ENCODE assay signal across 25 cellular contexts in genomic region chr1:3463013-3463385, GRCh38. TPM values are rescaled to one million over a fixed set of nuclear protein-coding genes. Genes with fewer than 3 reads are reported as not detected.
"Had no signal": no experiment of that assay in that cellular context is flagged by ENCODE, and none has a peak within 500 bp of the region (broad histone marks: within the 10 kb centered on the region; RNA-seq: fewer than 3 reads in every experiment).

No MANE protein-coding gene starts in this region.

- DNase-seq: activated CD4-positive, alpha-beta T cell treated with anti-CD3 and anti-CD28 coated beads, Interleukin-2, amount 10 ng/mL, durations not matched to agents 7 days and 5 days; activated CD4-positive, CD25-positive, alpha-beta regulatory T cell treated with anti-CD3 and anti-CD28 coated beads, Interleukin-2, amount 50 U/mL, for 72 hours; activated CD8-positive, alpha-beta memory T cell treated with anti-CD3 and anti-CD28 coated beads, Interleukin-2, amount 10 ng/mL, durations not matched to agents 7 days and 5 days; activated CD8-positive, alpha-beta T cell treated with anti-CD3 and anti-CD28 coated beads for 36 hours; activated effector memory CD4-positive, alpha-beta T cell treated with anti-CD3 and anti-CD28 coated beads, Interleukin-2, amount 50 U/mL, for 16 hours; activated naive CD4-positive, alpha-beta T cell treated with anti-CD3 and anti-CD28 coated beads, Interleukin-2, amount 50 U/mL, for 16 hours; activated naive CD8-positive, alpha-beta T cell treated with anti-CD3 and anti-CD28 coated beads, Interleukin-2, amount 50 U/mL, for 24 hours; activated T-cell treated with anti-CD3 and anti-CD28 coated beads for 4 hours; dermis blood vessel endothelial cell; effector CD8-positive, alpha-beta T cell; foreskin keratinocyte; immature natural killer cell; kidney glomerular epithelial cell; mesendoderm; naive thymus-derived CD4-positive, alpha-beta T cell; retina; stimulated activated CD4-positive, alpha-beta T cell treated with anti-CD3 and anti-CD28 coated beads, Interleukin-12 subunit alpha, Interleukin-12 subunit beta, amount 100 ng/mL, for 4 hours; stimulated activated naive CD8-positive, alpha-beta T cell treated with anti-CD3 and anti-CD28 coated beads, Interleukin-15, amount 100 ng/mL, for 72 hours; tibial artery; uterus had no signal

- H3K4me1 ChIP-seq: uterus had no signal

- H3K4me3 ChIP-seq: body of pancreas, cardiac muscle cell, tibial artery, uterus had no signal

- H3K9me3 ChIP-seq: body of pancreas, tibial artery, uterus had no signal

- ATAC-seq: activated CD8-positive, alpha-beta memory T cell treated with anti-CD3 and anti-CD28 coated beads, Interleukin-2, amount 10 ng/mL, durations not matched to agents 7 days and 5 days; activated CD8-positive, alpha-beta T cell treated with anti-CD3 and anti-CD28 coated beads for 36 hours; activated naive CD8-positive, alpha-beta T cell treated with anti-CD3 and anti-CD28 coated beads, Interleukin-2, amount 50 U/mL, for 24 hours; body of pancreas; foreskin keratinocyte; naive thymus-derived CD4-positive, alpha-beta T cell; stimulated activated effector memory CD8-positive, alpha-beta T cell treated with anti-CD3 and anti-CD28 coated beads, Interleukin-12 subunit alpha, Interleukin-12 subunit beta, amount 100 ng/mL, for 72 hours; stimulated activated naive CD8-positive, alpha-beta T cell treated with anti-CD3 and anti-CD28 coated beads, Interleukin-15, amount 100 ng/mL, for 72 hours; T-helper 17 cell had no signal

- H3K27me3 ChIP-seq: body of pancreas, cardiac muscle cell, foreskin keratinocyte, uterus had no signal

- H3K27ac ChIP-seq: body of pancreas, cardiac muscle cell, foreskin keratinocyte, tibial artery, uterus, VCaP had no signal

- H3K36me3 ChIP-seq: cardiac muscle cell, tibial artery, uterus had no signal

RNA-seq across cellular contexts. Expression of gene ARHGEF16, which starts 8.5 kb away (rescaled TPM):
- total RNA-seq: activated CD4-positive, alpha-beta T cell treated with anti-CD3 and anti-CD28 coated beads, Interleukin-2, amount 10 ng/mL, durations not matched to agents 7 days and 5 days; activated CD8-positive, alpha-beta memory T cell treated with anti-CD3 and anti-CD28 coated beads, Interleukin-2, amount 10 ng/mL, durations not matched to agents 7 days and 5 days; activated CD8-positive, alpha-beta T cell treated with anti-CD3 and anti-CD28 coated beads for 36 hours had no signal
- polyA plus RNA-seq: immature natural killer cell; naive thymus-derived CD4-positive, alpha-beta T cell had no signal
